In genomic region chr2:220463876-220464275, GRCh38 we compare ENCODE assay signal across 30 cellular contexts.
"Had no signal": no experiment of that assay in that cellular context is flagged by ENCODE, and none has a peak within 500 bp of the region (broad histone marks: within the 10 kb centered on the region; RNA-seq: fewer than 3 reads in every experiment).

No MANE protein-coding gene starts in this region.

- H3K4me1 ChIP-seq: adrenal gland, ascending aorta, body of pancreas, breast epithelium had no signal

- H3K9me3 ChIP-seq: adrenal gland, ascending aorta, body of pancreas, breast epithelium had no signal

- H3K27ac ChIP-seq: adrenal gland, ascending aorta, body of pancreas, brain microvascular endothelial cell, breast epithelium, cardiac muscle cell had no signal

- H3K27me3 ChIP-seq: adrenal gland, ascending aorta, body of pancreas, brain microvascular endothelial cell, breast epithelium, cardiac muscle cell had no signal

- DNase-seq: activated effector memory CD4-positive, alpha-beta T cell treated with anti-CD3 and anti-CD28 coated beads, Interleukin-2, amount 50 U/mL, for 16 hours; activated effector memory CD4-positive, alpha-beta T cell treated with Interleukin-2 at 50 U/mL for 16 hours; activated gamma-delta T cell; activated gamma-delta T cell treated with Interleukin-2 at 50 U/mL for 16 hours; activated naive CD4-positive, alpha-beta T cell; activated naive CD4-positive, alpha-beta T cell treated with anti-CD3 and anti-CD28 coated beads for 36 hours; activated naive CD4-positive, alpha-beta T cell treated with anti-CD3 and anti-CD28 coated beads, Interleukin-2, amount 10 ng/mL, durations not matched to agents 7 days and 5 days; activated naive CD4-positive, alpha-beta T cell treated with anti-CD3 and anti-CD28 coated beads, Interleukin-2, amount 50 U/mL, for 16 hours; activated naive CD4-positive, alpha-beta T cell treated with Interleukin-2 at 50 U/mL for 16 hours; activated naive CD8-positive, alpha-beta T cell treated with anti-CD3 and anti-CD28 coated beads for 36 hours; activated naive CD8-positive, alpha-beta T cell treated with anti-CD3 and anti-CD28 coated beads, Interleukin-2, amount 10 ng/mL, durations not matched to agents 7 days and 5 days; activated naive CD8-positive, alpha-beta T cell treated with anti-CD3 and anti-CD28 coated beads, Interleukin-2, amount 50 U/mL, for 24 hours; activated T-cell treated with anti-CD3 and anti-CD28 coated beads, Interleukin-2, amount 50 U/mL, for 1 hour; activated T-cell treated with anti-CD3 and anti-CD28 coated beads, Interleukin-2, amount 50 U/mL, for 24 hours; activated T-cell treated with anti-CD3 and anti-CD28 coated beads, Interleukin-2, amount 50 U/mL, for 4 hours; activated T-cell treated with anti-CD3 and anti-CD28 coated beads, Interleukin-2, amount 50 U/mL, for 48 hours; activated T-cell treated with anti-CD3 and anti-CD28 coated beads, Interleukin-2, amount 50 U/mL, for 72 hours; adrenal gland; amniotic stem cell; amygdala; anterior cingulate cortex; aorta; body of pancreas; brain microvascular endothelial cell; caudate nucleus; central memory CD4-positive, alpha-beta T cell; cerebellar nuclear complex had no signal

- H3K4me3 ChIP-seq: adrenal gland, ascending aorta, body of pancreas, breast epithelium, cardiac muscle cell had no signal

- H3K36me3 ChIP-seq: adrenal gland, ascending aorta, brain microvascular endothelial cell, breast epithelium, cardiac muscle cell had no signal
